24 cellular contexts compared by ENCODE assay signal in the genomic region with DNA sequence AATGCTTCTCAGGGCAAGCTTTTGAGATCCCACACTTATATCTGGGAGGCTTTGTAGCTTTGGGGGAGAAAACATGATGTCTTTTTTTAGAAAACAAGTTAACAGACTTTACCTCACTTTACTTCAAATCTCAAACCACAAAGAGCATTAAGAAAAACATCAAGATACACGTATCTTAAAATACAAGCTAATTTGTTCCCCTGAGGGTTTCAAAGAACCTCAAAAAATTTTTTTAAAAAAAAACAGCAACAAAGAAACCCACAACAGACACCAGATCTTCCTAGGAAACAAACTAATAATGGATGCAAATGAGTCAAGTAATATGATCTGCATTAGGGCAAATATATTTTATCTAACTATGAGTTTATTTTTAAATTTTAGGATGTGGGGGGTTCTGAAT. TPM values are rescaled to one million over a fixed set of nuclear protein-coding genes. Genes with fewer than 3 reads are reported as not detected.
DNase-seq lines count a peak whose midpoint lies in the region; ATAC-seq, FAIRE-seq and TF ChIP-seq lines count a peak whose summit lies in the region.
"Had no signal": no experiment of that assay in that cellular context is flagged by ENCODE, and none has a peak within 500 bp of the region (broad histone marks: within the 10 kb centered on the region; RNA-seq: fewer than 3 reads in every experiment).

No MANE protein-coding gene starts in this region.

- no peaks in the 10 kb centered on the region for H3K9me3 Mint-ChIP-seq in activated CD8-positive, alpha-beta T cell treated with anti-CD3 and anti-CD28 coated beads for 36 hours
- no peaks in the 10 kb centered on the region for H3K9me3 Mint-ChIP-seq in activated CD8-positive, alpha-beta T cell treated with anti-CD3 and anti-CD28 coated beads, Interleukin-2, amount 10 ng/mL, durations not matched to agents 7 days and 5 days (ENCODE audit: insufficient read depth)
- no peaks in the 10 kb centered on the region for H3K9me3 Mint-ChIP-seq in activated T-helper 2 cell treated with anti-CD3 and anti-CD28 coated beads, Interferon-gamma antibody, Interleukin-2, Interleukin-4, amounts not matched to agents 10 μg/mL and 5 μg/mL and 100 μg/mL, durations not matched to agents 14 hours and 24 hours and 36 hours
- no peaks in the 10 kb centered on the region for H3K9me3 Mint-ChIP-seq in nephron progenitor cell
- H3K9me3 Mint-ChIP-seq: activated CD4-positive, alpha-beta T cell treated with anti-CD3 and anti-CD28 coated beads, Interleukin-2, amount 10 ng/mL, durations not matched to agents 7 days and 5 days; activated naive CD4-positive, alpha-beta T cell treated with anti-CD3 and anti-CD28 coated beads for 36 hours; dendritic cell treated with granulocyte-macrophage colony-stimulating factor and Interleukin-4, amounts not matched to agents 40 ng/mL and 50 ng/mL, for 4 days had no signal

- no peak overlapping the region for H3K4me3 Mint-ChIP-seq in activated CD8-positive, alpha-beta T cell treated with anti-CD3 and anti-CD28 coated beads for 36 hours
- H3K4me3 Mint-ChIP-seq in activated CD8-positive, alpha-beta T cell treated with anti-CD3 and anti-CD28 coated beads, Interleukin-2, amount 10 ng/mL, durations not matched to agents 7 days and 5 days = no peak overlapping the region
- peak overlapping the region; percentile 54 for H3K4me3 Mint-ChIP-seq in activated T-helper 2 cell treated with anti-CD3 and anti-CD28 coated beads, Interferon-gamma antibody, Interleukin-2, Interleukin-4, amounts not matched to agents 10 μg/mL and 5 μg/mL and 100 μg/mL, durations not matched to agents 14 hours and 24 hours and 36 hours (ENCODE audit: low read depth)
- no peak overlapping the region for H3K4me3 Mint-ChIP-seq in nephron progenitor cell
- H3K4me3 Mint-ChIP-seq: activated CD4-positive, alpha-beta T cell treated with anti-CD3 and anti-CD28 coated beads, Interleukin-2, amount 10 ng/mL, durations not matched to agents 7 days and 5 days; activated naive CD4-positive, alpha-beta T cell treated with anti-CD3 and anti-CD28 coated beads for 36 hours; dendritic cell treated with granulocyte-macrophage colony-stimulating factor and Interleukin-4, amounts not matched to agents 40 ng/mL and 50 ng/mL, for 4 days had no signal

- H3K27ac Mint-ChIP-seq in activated CD8-positive, alpha-beta T cell treated with anti-CD3 and anti-CD28 coated beads for 36 hours = peak overlapping the region; percentile 75
- no peak overlapping the region for H3K27ac Mint-ChIP-seq in activated CD8-positive, alpha-beta T cell treated with anti-CD3 and anti-CD28 coated beads, Interleukin-2, amount 10 ng/mL, durations not matched to agents 7 days and 5 days
- peak overlapping the region; percentile 65 for H3K27ac Mint-ChIP-seq in activated T-helper 2 cell treated with anti-CD3 and anti-CD28 coated beads, Interferon-gamma antibody, Interleukin-2, Interleukin-4, amounts not matched to agents 10 μg/mL and 5 μg/mL and 100 μg/mL, durations not matched to agents 14 hours and 24 hours and 36 hours
- peak overlapping the region; percentile 30 for H3K27ac Mint-ChIP-seq in nephron progenitor cell
- H3K27ac Mint-ChIP-seq: activated CD4-positive, alpha-beta T cell treated with anti-CD3 and anti-CD28 coated beads, Interleukin-2, amount 10 ng/mL, durations not matched to agents 7 days and 5 days; activated naive CD4-positive, alpha-beta T cell treated with anti-CD3 and anti-CD28 coated beads for 36 hours; dendritic cell treated with granulocyte-macrophage colony-stimulating factor and Interleukin-4, amounts not matched to agents 40 ng/mL and 50 ng/mL, for 4 days had no signal

- H3K36me3 Mint-ChIP-seq in activated CD8-positive, alpha-beta T cell treated with anti-CD3 and anti-CD28 coated beads for 36 hours (ENCODE audit: low read depth) = peaks cover 31% of the 10 kb centered on the region
- H3K36me3 Mint-ChIP-seq in activated CD8-positive, alpha-beta T cell treated with anti-CD3 and anti-CD28 coated beads, Interleukin-2, amount 10 ng/mL, durations not matched to agents 7 days and 5 days (ENCODE audit: low read depth) = peaks cover 40% of the 10 kb centered on the region
- H3K36me3 Mint-ChIP-seq in activated T-helper 2 cell treated with anti-CD3 and anti-CD28 coated beads, Interferon-gamma antibody, Interleukin-2, Interleukin-4, amounts not matched to agents 10 μg/mL and 5 μg/mL and 100 μg/mL, durations not matched to agents 14 hours and 24 hours and 36 hours (ENCODE audit: low read depth) = peaks cover 76% of the 10 kb centered on the region
- H3K36me3 Mint-ChIP-seq in nephron progenitor cell (ENCODE audit: low read depth) = peaks cover 51% of the 10 kb centered on the region

- POLR2A ChIA-PET in activated CD8-positive, alpha-beta T cell treated with anti-CD3 and anti-CD28 coated beads for 36 hours (lab: Charles Lee) = interaction anchor here (1.1 kb wide), 1 partner anchor 174 kb away, joined by 4 read pairs; no protein-coding TSS in a partner anchor
- POLR2A ChIA-PET in activated CD8-positive, alpha-beta T cell treated with anti-CD3 and anti-CD28 coated beads, Interleukin-2, amount 10 ng/mL, durations not matched to agents 7 days and 5 days (lab: Charles Lee) = interaction anchor here (1.4 kb wide), 1 partner anchor 24 kb away, joined by 3 read pairs; no protein-coding TSS in a partner anchor

- no peak for TF ChIP-seq CTCF in activated CD8-positive, alpha-beta T cell treated with anti-CD3 and anti-CD28 coated beads for 36 hours (IDR thresholded peaks at IDR 0.05)
- no peak for TF ChIP-seq CTCF in nephron progenitor cell (IDR thresholded peaks at IDR 0.05)

- FAIRE-seq in GM19239 (lab: Jason Lieb, UNC) = peak; percentile 55

- no peak for ATAC-seq in activated CD8-positive, alpha-beta T cell treated with anti-CD3 and anti-CD28 coated beads for 36 hours
- ATAC-seq in activated CD8-positive, alpha-beta T cell treated with anti-CD3 and anti-CD28 coated beads, Interleukin-2, amount 10 ng/mL, durations not matched to agents 7 days and 5 days = no peak
- ATAC-seq in GM19463 (IDR thresholded peaks at IDR 0.05; ENCODE audit: unreplicated experiment) = no peak
- no peak for ATAC-seq in GM21528 (IDR thresholded peaks at IDR 0.05; ENCODE audit: low FRiP score, unreplicated experiment)
- no peak for ATAC-seq in GM21447 (IDR thresholded peaks at IDR 0.05; ENCODE audit: unreplicated experiment)
- ATAC-seq: right lobe of liver had no signal

- DNase-seq in activated CD8-positive, alpha-beta T cell treated with anti-CD3 and anti-CD28 coated beads for 36 hours = no peak
- no peak for DNase-seq in activated CD8-positive, alpha-beta T cell treated with anti-CD3 and anti-CD28 coated beads, Interleukin-2, amount 10 ng/mL, durations not matched to agents 7 days and 5 days
- DNase-seq in GM19239 (ENCODE audit: insufficient read length, low spot score) = no peak
- no peak for DNase-seq in activated T-helper 2 cell treated with anti-CD3 and anti-CD28 coated beads, Interferon-gamma antibody, Interleukin-2, Interleukin-4, amounts not matched to agents 10 μg/mL and 5 μg/mL and 100 μg/mL, durations not matched to agents 14 hours and 24 hours and 36 hours (ENCODE audit: low spot score)
- no peak for DNase-seq in nephron progenitor cell
- DNase-seq: activated CD4-positive, alpha-beta T cell treated with anti-CD3 and anti-CD28 coated beads, Interleukin-2, amount 10 ng/mL, durations not matched to agents 7 days and 5 days; activated naive CD4-positive, alpha-beta T cell treated with anti-CD3 and anti-CD28 coated beads for 36 hours; aorta; C1 segment of cervical spinal cord; caudate nucleus; DMS 273 treated with DMSO at 0.1 percent for 48 hours; kidney glomerular epithelial cell; NCI-H1694; NCI-H2171; NCI-H69; posterior cingulate gyrus; right lobe of liver; stimulated activated CD4-positive, alpha-beta T cell treated with anti-CD3 and anti-CD28 coated beads, Interleukin-15, amount 100 ng/mL, for 24 hours; stimulated activated CD8-positive, alpha-beta memory T cell treated with anti-CD3 and anti-CD28 coated beads, Interleukin-4, amount 100 ng/mL, for 48 hours; uterus had no signal

- peaks cover 41% of the 10 kb centered on the region for H3K4me1 Mint-ChIP-seq in activated CD8-positive, alpha-beta T cell treated with anti-CD3 and anti-CD28 coated beads for 36 hours (ENCODE audit: low read depth)
- peaks cover 45% of the 10 kb centered on the region for H3K4me1 Mint-ChIP-seq in activated CD8-positive, alpha-beta T cell treated with anti-CD3 and anti-CD28 coated beads, Interleukin-2, amount 10 ng/mL, durations not matched to agents 7 days and 5 days (ENCODE audit: low read depth)
- peaks cover 62% of the 10 kb centered on the region for H3K4me1 Mint-ChIP-seq in activated T-helper 2 cell treated with anti-CD3 and anti-CD28 coated beads, Interferon-gamma antibody, Interleukin-2, Interleukin-4, amounts not matched to agents 10 μg/mL and 5 μg/mL and 100 μg/mL, durations not matched to agents 14 hours and 24 hours and 36 hours (ENCODE audit: low read depth)
- no peaks in the 10 kb centered on the region for H3K4me1 Mint-ChIP-seq in nephron progenitor cell

- intact Hi-C loops in activated CD8-positive, alpha-beta T cell treated with anti-CD3 and anti-CD28 coated beads for 36 hours (cut with micrococcal nuclease) = loop anchor here (5.0 kb wide), 1 partner anchor 161 kb away; no protein-coding TSS in a partner anchor
- intact Hi-C loops in activated T-helper 2 cell treated with anti-CD3 and anti-CD28 coated beads, Interferon-gamma antibody, Interleukin-2, Interleukin-4, amounts not matched to agents 10 μg/mL and 5 μg/mL and 100 μg/mL, durations not matched to agents 14 hours and 24 hours and 36 hours (cut with micrococcal nuclease) = no loop called here

- CTCF ChIA-PET in activated CD8-positive, alpha-beta T cell treated with anti-CD3 and anti-CD28 coated beads for 36 hours (lab: Charles Lee) = interaction anchor here (1.0 to 8.5 kb wide), 6 partner anchors 9 to 177 kb away, joined by 3 to 104 read pairs (median 4); a partner anchor contains a TSS
- CTCF ChIA-PET in activated CD8-positive, alpha-beta T cell treated with anti-CD3 and anti-CD28 coated beads, Interleukin-2, amount 10 ng/mL, durations not matched to agents 7 days and 5 days (lab: Charles Lee) = interaction anchor here (1.0 to 9.2 kb wide), 4 partner anchors 9 to 385 kb away, joined by 3 to 91 read pairs (median 42); a partner anchor contains a TSS

- no peaks in the 10 kb centered on the region for H3K27me3 Mint-ChIP-seq in activated CD8-positive, alpha-beta T cell treated with anti-CD3 and anti-CD28 coated beads for 36 hours
- H3K27me3 Mint-ChIP-seq in activated CD8-positive, alpha-beta T cell treated with anti-CD3 and anti-CD28 coated beads, Interleukin-2, amount 10 ng/mL, durations not matched to agents 7 days and 5 days (ENCODE audit: low read depth) = no peaks in the 10 kb centered on the region
- H3K27me3 Mint-ChIP-seq in activated T-helper 2 cell treated with anti-CD3 and anti-CD28 coated beads, Interferon-gamma antibody, Interleukin-2, Interleukin-4, amounts not matched to agents 10 μg/mL and 5 μg/mL and 100 μg/mL, durations not matched to agents 14 hours and 24 hours and 36 hours (ENCODE audit: low read depth) = no peaks in the 10 kb centered on the region
- no peaks in the 10 kb centered on the region for H3K27me3 Mint-ChIP-seq in nephron progenitor cell (ENCODE audit: low read depth, poor library complexity)
- H3K27me3 Mint-ChIP-seq: activated CD4-positive, alpha-beta T cell treated with anti-CD3 and anti-CD28 coated beads, Interleukin-2, amount 10 ng/mL, durations not matched to agents 7 days and 5 days; dendritic cell treated with granulocyte-macrophage colony-stimulating factor and Interleukin-4, amounts not matched to agents 40 ng/mL and 50 ng/mL, for 4 days had no signal

RNA-seq across cellular contexts. Expression of a gene that starts 24.7 kb away (rescaled TPM):
- total RNA-seq in activated CD8-positive, alpha-beta T cell treated with anti-CD3 and anti-CD28 coated beads for 36 hours = 10 to 100 TPM; 18.6 to 19.1 TPM
- 10 to 100 TPM; 18.0 to 18.4 TPM for total RNA-seq in activated CD8-positive, alpha-beta T cell treated with anti-CD3 and anti-CD28 coated beads, Interleukin-2, amount 10 ng/mL, durations not matched to agents 7 days and 5 days
- 57.6 and 59.5 TPM in 2 replicates for total RNA-seq in activated T-helper 2 cell treated with anti-CD3 and anti-CD28 coated beads, Interferon-gamma antibody, Interleukin-2, Interleukin-4, amounts not matched to agents 10 μg/mL and 5 μg/mL and 100 μg/mL, durations not matched to agents 14 hours and 24 hours and 36 hours

RNA-seq across cellular contexts. Expression of a gene that starts 42.6 kb away (rescaled TPM):
- not detected for total RNA-seq in activated CD8-positive, alpha-beta T cell treated with anti-CD3 and anti-CD28 coated beads for 36 hours
- total RNA-seq in activated CD8-positive, alpha-beta T cell treated with anti-CD3 and anti-CD28 coated beads, Interleukin-2, amount 10 ng/mL, durations not matched to agents 7 days and 5 days = not detected
- not detected in 2 replicates for total RNA-seq in activated T-helper 2 cell treated with anti-CD3 and anti-CD28 coated beads, Interferon-gamma antibody, Interleukin-2, Interleukin-4, amounts not matched to agents 10 μg/mL and 5 μg/mL and 100 μg/mL, durations not matched to agents 14 hours and 24 hours and 36 hours
- total RNA-seq: activated CD4-positive, alpha-beta T cell treated with anti-CD3 and anti-CD28 coated beads, Interleukin-2, amount 10 ng/mL, durations not matched to agents 7 days and 5 days; activated naive CD4-positive, alpha-beta T cell treated with anti-CD3 and anti-CD28 coated beads for 36 hours; aorta; right lobe of liver had no signal
